In genomic region chr1:161176468-161177111, GRCh38 we compare ENCODE assay signal across 8 cellular contexts. TPM values are rescaled to one million over a fixed set of nuclear protein-coding genes. Genes with fewer than 3 reads are reported as not detected.
DNase-seq lines count a peak whose midpoint lies in the region; ATAC-seq and TF ChIP-seq lines count a peak whose summit lies in the region.

No MANE protein-coding gene starts in this region.

- peak overlapping the region; percentile 93 for H3K27ac Mint-ChIP-seq in T-helper 17 cell

- peak overlapping the region; percentile 60 to 95 (median 89) for H3K27ac ChIP-seq in heart left ventricle

- H3K27me3 ChIP-seq in HAP-1 (ENCODE audit: low read depth) (no peaks in the 10 kb centered on the region), heart left ventricle (no peaks in the 10 kb centered on the region)

- H3K4me3 Mint-ChIP-seq in T-helper 17 cell, result peak overlapping the region; percentile 100

- H3K36me3 ChIP-seq in HAP-1 (replicated peaks), result peaks cover 26% of the 10 kb centered on the region
- peaks cover 0 to 45% (median 41%) of the 10 kb centered on the region in 9 donors for H3K36me3 ChIP-seq in heart left ventricle

- intact Hi-C loops in heart left ventricle (cut with DNase I), result no loop called here

- peaks cover 55% of the 10 kb centered on the region for H3K4me1 Mint-ChIP-seq in T-helper 17 cell

- WGBS in heart left ventricle, 4 donors, result 15 to 21% (median 17%) methylated on average over 17 of the region's 17 CpGs

- H3K9me3 ChIP-seq in HAP-1 (no peaks in the 10 kb centered on the region), T-helper 17 cell (ENCODE audit: control insufficient read depth, low read length, poor library complexity, severe bottlenecking) (no peaks in the 10 kb centered on the region), heart left ventricle (no peaks in the 10 kb centered on the region)

- H3K36me3 Mint-ChIP-seq in T-helper 17 cell (ENCODE audit: low read depth), result peaks cover 10% of the 10 kb centered on the region

- no peaks in the 10 kb centered on the region for H3K27me3 Mint-ChIP-seq in T-helper 17 cell

- peaks cover 14% of the 10 kb centered on the region for H3K4me1 ChIP-seq in HAP-1
- peaks cover 6 to 52% (median 29%) of the 10 kb centered on the region in 12 donors for H3K4me1 ChIP-seq in heart left ventricle

- ATAC-seq in T-helper 17 cell (no peak), heart left ventricle (peak; percentile 1 to 11 (median 3))

- H3K4me3 ChIP-seq in HAP-1 (peak overlapping the region; percentile 76), heart left ventricle (peak overlapping the region; percentile 61 to 100 (median 78)), skeletal muscle cell (ENCODE audit: low read depth, low read length) (peak overlapping the region; percentile 89)

- no peak for TF ChIP-seq POLR2A in heart left ventricle (IDR thresholded peaks at IDR 0.05)

- in situ Hi-C loops in HAP-1 (cut with MboI; ENCODE audit: low sequenced_read_pairs), result loop anchor here (25.0 kb wide), 1 partner anchor 561 kb away; the partner anchor contains the start of gene DUSP12

- no peak for DNase-seq in HAP-1 (ENCODE audit: low spot score in 2 of 2)
- DNase-seq in T-helper 17 cell, result no peak
- peak in 1 of 5 donors; percentile 20 for DNase-seq in heart left ventricle
- no peak for DNase-seq in skeletal muscle cell (ENCODE audit: low read depth)
- no peak for DNase-seq in EL
- DNase-seq in hippocampal formation (lab: John Stamatoyannopoulos, UW), result no peak
- DNase-seq in activated CD4-positive, alpha-beta T cell treated with anti-CD3 and anti-CD28 coated beads for 1 hour, result no peak
- no peak for DNase-seq in NCI-H2029 (lab: John Stamatoyannopoulos, UW)

- TF ChIP-seq CTCF in heart left ventricle (IDR thresholded peaks at IDR 0.05), result no peak

RNA-seq across cellular contexts. Expression of gene B4GALT3, which starts 0.7 kb away (rescaled TPM):
- total RNA-seq in T-helper 17 cell, result 10 to 100 TPM; 43.7 to 49.2 TPM
- total RNA-seq in heart left ventricle, result 10 to 100 TPM; 18.2 to 34.1 (median 22.4) TPM
- 10 to 100 TPM; 13.4 to 40.8 TPM for polyA plus RNA-seq in heart left ventricle

RNA-seq across cellular contexts. Expression of gene PPOX, which starts 10.4 kb away (rescaled TPM):
- total RNA-seq in T-helper 17 cell (10 to 100 TPM; 40.4 to 43.7 TPM), heart left ventricle (10 to 100 TPM in 8 of 9 donors, 1 to 10 TPM in 1; 9.7 to 16.7 (median 13.7) TPM)
- 10 to 100 TPM; 10.7 to 24.3 TPM for polyA plus RNA-seq in heart left ventricle

RNA-seq across cellular contexts. Expression of gene USP21, which starts 17.3 kb away (rescaled TPM):
- total RNA-seq in T-helper 17 cell (10 to 100 TPM; 35.9 to 37.0 TPM), heart left ventricle (10 to 100 TPM; 12.3 to 20.0 (median 14.6) TPM)
- 10 to 100 TPM; 13.0 TPM for polyA plus RNA-seq in heart left ventricle

RNA-seq across cellular contexts. Expression of gene ADAMTS4, which starts 22.3 kb away (rescaled TPM):
- total RNA-seq in T-helper 17 cell (under 1 TPM; 0.31 to 0.77 TPM), heart left ventricle (10 to 100 TPM in 3 of 9 donors, 1 to 10 TPM in 6; 1.6 to 65.2 (median 8.4) TPM)
- polyA plus RNA-seq in heart left ventricle, result 1 to 10 TPM; 5.7 to 6.1 TPM

RNA-seq across cellular contexts. Expression of gene UFC1, which starts 22.8 kb away (rescaled TPM):
- total RNA-seq in T-helper 17 cell (100 to 1,000 TPM; 152 to 154 TPM), heart left ventricle (10 to 100 TPM; 54.4 to 86.9 (median 73.2) TPM)
- polyA plus RNA-seq in heart left ventricle, result 100 to 1,000 TPM in 1 of 2 donors, 10 to 100 TPM in 1; 60.7 to 131 TPM
